ENCODE assay signal across 23 cellular contexts in the genomic region with DNA sequence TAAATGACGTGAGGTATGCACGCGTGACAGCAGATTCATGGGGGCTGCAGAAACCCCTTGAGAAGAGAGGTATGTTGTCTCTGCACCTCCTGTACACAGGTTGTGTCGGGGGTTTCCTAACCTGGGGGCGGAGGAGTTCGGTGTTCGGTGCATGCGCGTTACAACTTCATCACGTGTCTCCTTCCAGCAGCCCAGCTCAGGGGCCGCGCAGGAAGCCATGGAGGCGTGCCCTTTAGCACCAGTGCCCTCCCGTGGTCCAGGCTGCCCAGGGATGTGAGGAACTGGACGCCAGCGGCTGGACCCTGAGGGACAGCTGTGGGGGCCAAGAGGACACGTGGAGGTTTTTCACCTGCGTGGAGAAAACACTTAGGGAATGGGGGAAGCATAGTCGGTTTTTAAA.
"Had no signal": no experiment of that assay in that cellular context is flagged by ENCODE, and none has a peak within 500 bp of the region (broad histone marks: within the 10 kb centered on the region; RNA-seq: fewer than 3 reads in every experiment).

No MANE protein-coding gene starts in this region.

- H3K27me3 Mint-ChIP-seq: stimulated activated naive B cell treated with anti-CD40 and anti-IgM and Interleukin-4, amounts not matched to agents 10 μg/mL and 1 μg/mL and 100 μg/mL, for 72 hours; stimulated activated naive CD8-positive, alpha-beta T cell treated with anti-CD3 and anti-CD28 coated beads, Interleukin-15, amount 100 ng/mL, for 72 hours had no signal

- H3K4me1 ChIP-seq: colonic mucosa, gastrocnemius medialis, left ventricle myocardium inferior, neural progenitor cell, pancreas, psoas muscle, right lobe of liver had no signal

- H3K9me3 Mint-ChIP-seq: natural killer cell, neural progenitor cell had no signal

- H3K36me3 ChIP-seq: cardiac muscle cell, colonic mucosa, gastrocnemius medialis, left ventricle myocardium inferior, neural progenitor cell, pancreas, right lobe of liver, thoracic aorta had no signal

- H3K36me3 Mint-ChIP-seq: mesothelial cell of epicardium, natural killer cell, neural progenitor cell had no signal

- H3K9me3 ChIP-seq: colonic mucosa, gastrocnemius medialis, left ventricle myocardium inferior, pancreas, psoas muscle, right lobe of liver, thoracic aorta had no signal

- H3K4me3 ChIP-seq: cardiac muscle cell, colonic mucosa, gastrocnemius medialis, left ventricle myocardium inferior, neural progenitor cell, pancreas, psoas muscle, right lobe of liver, thoracic aorta had no signal

- ATAC-seq: esophagus mucosa; gastrocnemius medialis; left cardiac atrium; natural killer cell; pancreas; psoas muscle; right lobe of liver; stimulated activated naive B cell treated with anti-CD40 and anti-IgM and Interleukin-4, amounts not matched to agents 10 μg/mL and 1 μg/mL and 100 μg/mL, for 72 hours; stimulated activated naive CD8-positive, alpha-beta T cell treated with anti-CD3 and anti-CD28 coated beads, Interleukin-15, amount 100 ng/mL, for 72 hours had no signal

- H3K27ac ChIP-seq: cardiac muscle cell, colonic mucosa, gastrocnemius medialis, left ventricle myocardium inferior, neural progenitor cell, pancreas, psoas muscle, right lobe of liver, thoracic aorta had no signal

- H3K4me1 Mint-ChIP-seq: mesothelial cell of epicardium; natural killer cell; neural progenitor cell; stimulated activated naive B cell treated with anti-CD40 and anti-IgM and Interleukin-4, amounts not matched to agents 10 μg/mL and 1 μg/mL and 100 μg/mL, for 72 hours; stimulated activated naive CD8-positive, alpha-beta T cell treated with anti-CD3 and anti-CD28 coated beads, Interleukin-15, amount 100 ng/mL, for 72 hours had no signal

- H3K4me3 Mint-ChIP-seq: mesothelial cell of epicardium; natural killer cell; neural progenitor cell; stimulated activated naive B cell treated with anti-CD40 and anti-IgM and Interleukin-4, amounts not matched to agents 10 μg/mL and 1 μg/mL and 100 μg/mL, for 72 hours; stimulated activated naive CD8-positive, alpha-beta T cell treated with anti-CD3 and anti-CD28 coated beads, Interleukin-15, amount 100 ng/mL, for 72 hours had no signal

- DNase-seq: cerebellar nuclear complex; colonic mucosa; dermis blood vessel endothelial cell; gastrocnemius medialis; glutamatergic neuron; left cardiac atrium; left ventricle myocardium inferior; natural killer cell; occipital lobe; psoas muscle; retina; right lobe of liver; stimulated activated CD4-positive, alpha-beta T cell treated with anti-CD3 and anti-CD28 coated beads, Interleukin-2, amount 100 ng/mL, for 24 hours; stimulated activated CD4-positive, alpha-beta T cell treated with anti-CD3 and anti-CD28 coated beads, Interleukin-4, amount 100 ng/mL, for 4 hours; stimulated activated naive B cell treated with anti-CD40 and anti-IgM and Interleukin-4, amounts not matched to agents 10 μg/mL and 1 μg/mL and 100 μg/mL, for 72 hours; stimulated activated naive CD8-positive, alpha-beta T cell treated with anti-CD3 and anti-CD28 coated beads, Interleukin-15, amount 100 ng/mL, for 72 hours; trophoblast cell had no signal

- H3K27me3 ChIP-seq: cardiac muscle cell, colonic mucosa, gastrocnemius medialis, neural progenitor cell, pancreas, right lobe of liver had no signal

- H3K27ac Mint-ChIP-seq: mesothelial cell of epicardium; natural killer cell; neural progenitor cell; stimulated activated naive B cell treated with anti-CD40 and anti-IgM and Interleukin-4, amounts not matched to agents 10 μg/mL and 1 μg/mL and 100 μg/mL, for 72 hours had no signal
